In genomic region chr17:50166518-50167181, GRCh38 we compare ENCODE assay signal across 25 cellular contexts. TPM values are rescaled to one million over a fixed set of nuclear protein-coding genes. Genes with fewer than 3 reads are reported as not detected.
DNase-seq lines count a peak whose midpoint lies in the region; TF ChIP-seq lines count a peak whose summit lies in the region.
"Had no signal": no experiment of that assay in that cellular context is flagged by ENCODE, and none has a peak within 500 bp of the region (broad histone marks: within the 10 kb centered on the region; RNA-seq: fewer than 3 reads in every experiment).

No MANE protein-coding gene starts in this region.

- no peak overlapping the region for H3K4me3 ChIP-seq in NT2/D1 (ENCODE audit: insufficient read length, low read depth)
- peak overlapping the region; percentile 69 for H3K4me3 ChIP-seq in left ventricle myocardium inferior
- peak overlapping the region in 2 of 4 donors; percentile 22 to 27 for H3K4me3 ChIP-seq in transverse colon
- H3K4me3 ChIP-seq in PC-9, result no peak overlapping the region
- H3K4me3 ChIP-seq: SJSA1 had no signal

- DNase-seq in NT2/D1 (ENCODE audit: low read depth, low spot score) (no peak), left ventricle myocardium inferior (no peak), osteocyte (ENCODE audit: extremely low spot score, unreplicated experiment) (no peak), transverse colon (no peak), iPS-NIHi11 (ENCODE audit: low spot score) (no peak), HPDE6-E6E7 (ENCODE audit: extremely low spot score) (no peak), PC-9 (no peak), germinal center (ENCODE audit: low spot score) (no peak)
- DNase-seq: activated CD4-positive, CD25-positive, alpha-beta regulatory T cell treated with anti-CD3 and anti-CD28 coated beads, Interleukin-2, amount 50 U/mL, for 72 hours; activated effector memory CD4-positive, alpha-beta T cell treated with Interleukin-2 at 50 U/mL for 16 hours; amniotic stem cell; COR-L47; effector memory CD8-positive, alpha-beta T cell; EL; hippocampal formation; kidney glomerular epithelial cell; NCI-H2081 treated with DMSO at 0.1 percent for 48 hours; NCI-H524 treated with DMSO at 0.1 percent for 48 hours; stimulated activated CD4-positive, alpha-beta T cell treated with anti-CD3 and anti-CD28 coated beads, Interleukin-12 subunit alpha, Interleukin-12 subunit beta, amount 100 ng/mL, for 4 hours; stimulated activated naive CD8-positive, alpha-beta T cell treated with anti-CD3 and anti-CD28 coated beads, Interleukin-15, Interleukin-2, amounts not matched to agents 100 U/mL and 50 U/mL, for 24 hours had no signal

- no peak for TF ChIP-seq POLR2A in transverse colon (IDR thresholded peaks at IDR 0.05)

- CTCF ChIA-PET in PC-9 (lab: Charles Lee), result no interaction called here

- H3K36me3 ChIP-seq in NT2/D1 (ENCODE audit: insufficient read depth, insufficient read length, low read length) (no peaks in the 10 kb centered on the region), left ventricle myocardium inferior (no peaks in the 10 kb centered on the region), transverse colon (no peaks in the 10 kb centered on the region), PC-9 (ENCODE audit: low read depth) (no peaks in the 10 kb centered on the region)
- H3K36me3 ChIP-seq: SJSA1 had no signal

- H3K9me3 Mint-ChIP-seq in osteocyte (ENCODE audit: unreplicated experiment), result no peaks in the 10 kb centered on the region
- H3K9me3 Mint-ChIP-seq: effector memory CD8-positive, alpha-beta T cell had no signal

- no peak for TF ChIP-seq EP300 in transverse colon (IDR thresholded peaks at IDR 0.05; ENCODE audit: low read depth)

- in situ Hi-C loops in transverse colon (cut with MboI; ENCODE audit: low pct_ligation_motif_present in 1 of 4, low pct_unique_long_range_greater_than_20kb in 1 of 4, low sequenced_read_pairs in 3 of 4), result no loop called here

- peaks cover 3% of the 10 kb centered on the region for H3K36me3 Mint-ChIP-seq in osteocyte (ENCODE audit: unreplicated experiment)

- H3K9me2 ChIP-seq in PC-9 (ENCODE audit: insufficient read depth), result no peaks in the 10 kb centered on the region

- TF ChIP-seq CTCF in left ventricle myocardium inferior (IDR thresholded peaks at IDR 0.05; ENCODE audit: borderline replicate concordance), result no peak
- no peak for TF ChIP-seq CTCF in osteocyte (IDR thresholded peaks at IDR 0.05)
- no peak for TF ChIP-seq CTCF in transverse colon (IDR thresholded peaks at IDR 0.05)
- TF ChIP-seq CTCF in PC-9 (conservative IDR thresholded peaks at IDR 0.05), result no peak

- POLR2A ChIA-PET in PC-9 (lab: Charles Lee; ENCODE audit: unreplicated experiment), result no interaction called here

- H4K20me1 ChIP-seq in PC-9 (ENCODE audit: insufficient read depth), result no peaks in the 10 kb centered on the region

- BruUV-seq in PC-9 (replicated peaks; lab: Mats Ljungman, UMichigan), result no TSS peak

- H3K27me3 ChIP-seq in NT2/D1 (ENCODE audit: insufficient read depth, insufficient read length), result peaks cover 12% of the 10 kb centered on the region
- H3K27me3 ChIP-seq in left ventricle myocardium inferior (ENCODE audit: low read depth), result no peaks in the 10 kb centered on the region
- no peaks in the 10 kb centered on the region for H3K27me3 ChIP-seq in transverse colon
- H3K27me3 ChIP-seq in PC-9 (ENCODE audit: insufficient read depth, low read depth), result no peaks in the 10 kb centered on the region
- H3K27me3 ChIP-seq: SJSA1 had no signal

- H3K9ac ChIP-seq in NT2/D1 (ENCODE audit: insufficient read length, low read depth), result peak overlapping the region; percentile 59
- H3K9ac ChIP-seq: KMS-11, parathyroid adenoma had no signal

- no peak overlapping the region for H3K4me2 ChIP-seq in PC-9
- H3K4me2 ChIP-seq: KMS-11 had no signal

- no peaks in the 10 kb centered on the region for H3K79me2 ChIP-seq in PC-9 (ENCODE audit: low read depth)
- H3K79me2 ChIP-seq: parathyroid adenoma had no signal

- no peaks in the 10 kb centered on the region for H3K27me3 Mint-ChIP-seq in osteocyte (ENCODE audit: unreplicated experiment)

- H3K9me3 ChIP-seq in NT2/D1 (ENCODE audit: insufficient read depth, low read length) (no peaks in the 10 kb centered on the region), left ventricle myocardium inferior (replicated peaks) (no peaks in the 10 kb centered on the region), transverse colon (no peaks in the 10 kb centered on the region), PC-9 (ENCODE audit: insufficient read depth, low read depth) (no peaks in the 10 kb centered on the region)
- H3K9me3 ChIP-seq: SJSA1 had no signal

- H3K4me1 Mint-ChIP-seq in osteocyte (ENCODE audit: unreplicated experiment), result peaks cover 43% of the 10 kb centered on the region

- H3K27ac ChIP-seq in left ventricle myocardium inferior (replicated peaks), result peak overlapping the region; percentile 96
- peak overlapping the region; percentile 56 to 79 (median 78) for H3K27ac ChIP-seq in transverse colon
- H3K27ac ChIP-seq in PC-9, result no peak overlapping the region
- H3K27ac ChIP-seq: KMS-11, parathyroid adenoma, SJSA1 had no signal

- peaks cover 29% of the 10 kb centered on the region for H3K4me1 ChIP-seq in NT2/D1 (ENCODE audit: insufficient read depth, insufficient read length)
- H3K4me1 ChIP-seq in left ventricle myocardium inferior, result peaks cover 74% of the 10 kb centered on the region
- H3K4me1 ChIP-seq in transverse colon, result peaks cover 0 to 16% (median 7%) of the 10 kb centered on the region in 4 donors
- peaks cover 20% of the 10 kb centered on the region for H3K4me1 ChIP-seq in PC-9 (replicated peaks; ENCODE audit: insufficient read depth)

- peak overlapping the region; percentile 41 for H3K27ac Mint-ChIP-seq in osteocyte (ENCODE audit: unreplicated experiment)
- H3K27ac Mint-ChIP-seq: effector memory CD8-positive, alpha-beta T cell had no signal

- 62% methylated on average over 7 of the region's 7 CpGs; no CpG with 5 or more reads in 1 of the 2 donors for WGBS in transverse colon (ENCODE audit: low coverage in 1 of 2), 2 donors

- intact Hi-C loops in left ventricle myocardium inferior (cut with micrococcal nuclease) (loop anchor here (10.0 kb wide), 1 partner anchor 72 kb away; the partner anchor contains the start of gene PDK2), transverse colon (cut with DNase I; ENCODE audit: low total_unique reads) (no loop called here), PC-9 (cut with micrococcal nuclease; ENCODE audit: unreplicated experiment) (no loop called here)

- no peak overlapping the region for H2AFZ ChIP-seq in PC-9
- H2AFZ ChIP-seq: parathyroid adenoma had no signal

- H3F3A ChIP-seq in PC-9 (ENCODE audit: insufficient read depth, low read depth), result peaks cover 23% of the 10 kb centered on the region; the same call in 1 of the 2 replicates

- H3K4me3 Mint-ChIP-seq in osteocyte (ENCODE audit: unreplicated experiment), result no peak overlapping the region
- H3K4me3 Mint-ChIP-seq: effector memory CD8-positive, alpha-beta T cell had no signal

RNA-seq across cellular contexts. Expression of gene SGCA, which starts 0.8 kb away (rescaled TPM):
- total RNA-seq in left ventricle myocardium inferior (137 TPM), osteocyte (12.0 and 13.0 TPM in 2 replicates), transverse colon (10 to 100 TPM in 1 of 4 donors, 1 to 10 TPM in 3; 3.7 to 65.3 (median 7.6) TPM), PC-9 (2021) (not detected in 2 replicates)
- total RNA-seq: cerebellum, mononuclear cell had no signal

RNA-seq across cellular contexts. Expression of gene PPP1R9B, which starts 16.2 kb away (rescaled TPM):
- 33.0 TPM for total RNA-seq in left ventricle myocardium inferior
- 175 and 176 TPM in 2 replicates for total RNA-seq in osteocyte
- 10 to 100 TPM; 19.0 to 29.9 (median 27.7) TPM for total RNA-seq in transverse colon
- total RNA-seq in PC-9 (2021), result 34.0 and 35.8 TPM in 2 replicates

RNA-seq across cellular contexts. Expression of gene COL1A1, which starts 34.8 kb away (rescaled TPM):
- 45.8 TPM for total RNA-seq in left ventricle myocardium inferior
- total RNA-seq in osteocyte, result 25,918 and 28,023 TPM in 2 replicates
- total RNA-seq in transverse colon, result 100 to 1,000 TPM in 2 of 4 donors, 10 to 100 TPM in 2; 13.0 to 210 (median 79.8) TPM
- total RNA-seq in PC-9 (2021), result 20.7 and 29.5 TPM in 2 replicates

RNA-seq across cellular contexts. Expression of gene SAMD14, which starts 36.7 kb away (rescaled TPM):
- total RNA-seq in left ventricle myocardium inferior (1.6 TPM), osteocyte (36.1 and 36.8 TPM in 2 replicates), transverse colon (1 to 10 TPM in 1 of 4 donors, under 1 TPM in 2, not detected in 1; 0.14 to 1.8 (median 0.32) TPM), PC-9 (2021) (0.17 and 0.73 TPM in 2 replicates)

Comparison
In these comparisons a context has a peak if more than half of its experiments do, and no peak if none do; other contexts are left out.
1. RNA of gene COL1A1, which starts 34.8 kb away (total RNA-seq): 25,918 to 28,023 TPM in osteocyte; 13.0 to 210 TPM in transverse colon, 45.8 TPM in left ventricle myocardium inferior (single experiment) and 20.7 to 29.5 TPM in PC-9; every median in the first group is over 100 times any median in the second.